22 cellular contexts compared by ENCODE assay signal in the genomic region with DNA sequence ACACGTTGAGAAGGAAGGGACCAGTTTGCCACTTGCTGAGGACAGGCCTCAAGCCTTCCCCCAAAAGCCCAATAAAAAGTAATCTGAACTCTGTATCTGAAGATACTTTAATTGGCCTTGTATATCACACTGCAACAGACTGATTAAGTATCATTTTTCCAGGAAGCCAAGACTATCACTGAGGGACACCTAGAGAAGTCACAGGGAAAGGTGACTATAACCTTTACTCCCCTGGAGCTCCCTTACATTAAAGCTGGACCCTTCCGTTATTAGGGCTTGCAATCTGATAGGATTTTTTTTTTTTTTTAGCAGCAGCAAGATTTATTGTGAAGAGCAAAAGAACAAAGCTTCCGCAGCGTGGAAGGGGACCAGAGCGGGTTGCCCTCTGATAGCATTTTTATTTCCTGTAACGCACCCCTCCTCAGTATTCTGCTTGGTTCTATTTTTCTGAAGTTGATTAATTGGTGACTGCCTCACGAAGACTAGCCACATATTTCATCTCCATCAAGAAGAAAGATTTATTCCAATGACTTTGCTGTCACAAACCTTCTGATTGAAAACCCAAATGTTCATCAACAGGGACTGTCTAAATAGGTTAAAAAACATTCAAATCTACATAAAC. TPM values are rescaled to one million over a fixed set of nuclear protein-coding genes. Genes with fewer than 3 reads are reported as not detected.
DNase-seq lines count a peak whose midpoint lies in the region; FAIRE-seq and TF ChIP-seq lines count a peak whose summit lies in the region.
"Had no signal": no experiment of that assay in that cellular context is flagged by ENCODE, and none has a peak within 500 bp of the region (broad histone marks: within the 10 kb centered on the region; RNA-seq: fewer than 3 reads in every experiment).

No MANE protein-coding gene starts in this region.

- no peak overlapping the region for H3K4me2 ChIP-seq in neural progenitor cell

- H3K9me3 Mint-ChIP-seq in endodermal cell (no peaks in the 10 kb centered on the region), neural progenitor cell (no peaks in the 10 kb centered on the region)
- H3K9me3 Mint-ChIP-seq: activated T-cell treated with anti-CD3 and anti-CD28 coated beads, Interleukin-2, amount 50 U/mL, for 4 hours; T-helper 1 cell treated with Interleukin-12 subunit alpha and Interleukin-12 subunit beta and Interleukin-4 antibody, amounts not matched to agents 30 μg/mL and 1 μg/mL, for 36 hours had no signal

- no peaks in the 10 kb centered on the region for H3K36me3 Mint-ChIP-seq in endodermal cell (ENCODE audit: low read depth)
- H3K36me3 Mint-ChIP-seq in neural progenitor cell: no peaks in the 10 kb centered on the region

- H3K4me1 ChIP-seq in endodermal cell (ENCODE audit: control insufficient read depth, insufficient read depth, low read length): peaks cover 11% of the 10 kb centered on the region
- peaks cover 38% of the 10 kb centered on the region for H3K4me1 ChIP-seq in neural progenitor cell

- no peak overlapping the region for H3K9ac ChIP-seq in SK-N-MC (ENCODE audit: insufficient read length)
- H3K9ac ChIP-seq in endodermal cell (ENCODE audit: extremely low read depth, low read length, poor library complexity, severe bottlenecking): no peak overlapping the region
- no peak overlapping the region for H3K9ac ChIP-seq in neural progenitor cell

- FAIRE-seq in D721Med (lab: Jason Lieb, UNC): peak; percentile 6
- FAIRE-seq: HTR-8/SVneo had no signal

- H3K4me3 ChIP-seq in SK-N-MC (peak overlapping the region; percentile 82), endodermal cell (ENCODE audit: low read length) (peak overlapping the region; percentile 91), neural progenitor cell (no peak overlapping the region)
- H3K4me3 ChIP-seq: adrenal gland had no signal

- 85 to 93% methylated on average over 2 to 7 of the region's 7 CpGs for WGBS in endodermal cell (ENCODE audit: insufficient coverage in 1 of 2, insufficient read length in 1 of 2), 2 experiments

- DNase-seq in D721Med (ENCODE audit: insufficient read length, low spot score) (no peak), SK-N-MC (ENCODE audit: low read depth, low spot score) (no peak), endodermal cell (no peak), neural progenitor cell (ENCODE audit: low spot score) (no peak), GM13977 (ENCODE audit: low spot score) (no peak), NCI-H2171 (lab: John Stamatoyannopoulos, UW) (no peak), NCI-H2029 (lab: John Stamatoyannopoulos, UW) (no peak)
- DNase-seq: activated CD4-positive, alpha-beta T cell treated with anti-CD3 and anti-CD28 coated beads for 48 hours; activated gamma-delta T cell treated with Interleukin-2 at 50 U/mL for 16 hours; activated T-cell treated with anti-CD3 and anti-CD28 coated beads, Interleukin-2, amount 50 U/mL, for 4 hours; adrenal gland; brain microvascular endothelial cell; effector CD8-positive, alpha-beta T cell; kidney glomerular epithelial cell; mammary epithelial cell; NCI-H1417 treated with DMSO at 0.1 percent for 48 hours; NCI-H446; NCI-H774; stimulated activated naive CD8-positive, alpha-beta T cell treated with anti-CD3 and anti-CD28 coated beads, Interleukin-15, Interleukin-2, amounts not matched to agents 100 U/mL and 50 U/mL, for 24 hours had no signal

- H4K20me1 ChIP-seq in neural progenitor cell (ENCODE audit: low read depth): peaks cover 53% of the 10 kb centered on the region

- H3K27ac Mint-ChIP-seq in endodermal cell (no peak overlapping the region), neural progenitor cell (no peak overlapping the region)
- H3K27ac Mint-ChIP-seq: B cell; T-helper 1 cell treated with Interleukin-12 subunit alpha and Interleukin-12 subunit beta and Interleukin-4 antibody, amounts not matched to agents 30 μg/mL and 1 μg/mL, for 36 hours had no signal

- peaks cover 25% of the 10 kb centered on the region for H3F3A ChIP-seq in neural progenitor cell (ENCODE audit: low read depth)

- in situ Hi-C loops in GM13977 (cut with MboI; ENCODE audit: low pct_unique_long_range_greater_than_20kb, low sequenced_read_pairs, unreplicated experiment): no loop called here

- no peak overlapping the region for H2AFZ ChIP-seq in neural progenitor cell (replicated peaks)

- H3K9me3 ChIP-seq in SK-N-MC (ENCODE audit: low read depth, low read length) (no peaks in the 10 kb centered on the region), endodermal cell (ENCODE audit: control insufficient read depth, low read length) (no peaks in the 10 kb centered on the region), neural progenitor cell (ENCODE audit: low read depth) (no peaks in the 10 kb centered on the region)
- H3K9me3 ChIP-seq: adrenal gland had no signal

- H3K27ac ChIP-seq in SK-N-MC (peak overlapping the region; percentile 7; the same call in 1 of the 2 replicates), endodermal cell (ENCODE audit: low read depth, low read length) (no peak overlapping the region), neural progenitor cell (no peak overlapping the region)
- H3K27ac ChIP-seq: brain microvascular endothelial cell had no signal

- H3K27me3 ChIP-seq in endodermal cell (ENCODE audit: control insufficient read depth, insufficient read depth, low read length, poor library complexity, severe bottlenecking): no peaks in the 10 kb centered on the region
- H3K27me3 ChIP-seq in neural progenitor cell: peaks cover 28% of the 10 kb centered on the region
- H3K27me3 ChIP-seq: adrenal gland, brain microvascular endothelial cell had no signal

- H3K4me3 Mint-ChIP-seq in endodermal cell (peak overlapping the region; percentile 63), neural progenitor cell (peak overlapping the region; percentile 91)
- H3K4me3 Mint-ChIP-seq: T-helper 1 cell treated with Interleukin-12 subunit alpha and Interleukin-12 subunit beta and Interleukin-4 antibody, amounts not matched to agents 30 μg/mL and 1 μg/mL, for 36 hours had no signal

- H3K79me2 ChIP-seq in neural progenitor cell (ENCODE audit: low read depth): peaks cover 42% of the 10 kb centered on the region

- H3K27me3 Mint-ChIP-seq in endodermal cell (ENCODE audit: insufficient read depth): peaks cover 4% of the 10 kb centered on the region
- H3K27me3 Mint-ChIP-seq in neural progenitor cell (ENCODE audit: insufficient read depth, low read depth): peaks cover 2% of the 10 kb centered on the region

- H3K4me1 Mint-ChIP-seq in endodermal cell (peaks cover 44% of the 10 kb centered on the region), neural progenitor cell (peaks cover 47% of the 10 kb centered on the region)

- H3K36me3 ChIP-seq in SK-N-MC (ENCODE audit: insufficient read depth, low read length) (no peaks in the 10 kb centered on the region), endodermal cell (ENCODE audit: control insufficient read depth, insufficient read depth, low read length) (no peaks in the 10 kb centered on the region), neural progenitor cell (no peaks in the 10 kb centered on the region)
- H3K36me3 ChIP-seq: adrenal gland, brain microvascular endothelial cell had no signal

- no peak for TF ChIP-seq CTCF in D721Med (IDR thresholded peaks at IDR 0.05; ENCODE audit: insufficient read depth, missing control alignments)
- no peak for TF ChIP-seq CTCF in endodermal cell (conservative IDR thresholded peaks at IDR 0.05)
- no peak for TF ChIP-seq CTCF in neural progenitor cell (IDR thresholded peaks at IDR 0.05)
- TF ChIP-seq CTCF in GM13977 (IDR thresholded peaks at IDR 0.05; ENCODE audit: extremely low read depth, insufficient read depth, missing control alignments): no peak

RNA-seq across cellular contexts. Expression of gene CDC14B, which starts 2.7 kb away (rescaled TPM):
- 10 to 100 TPM; 47.5 to 48.3 TPM for total RNA-seq in endodermal cell
- polyA plus RNA-seq in endodermal cell (2013, experiment 1 of 2): 16.4 TPM
- polyA plus RNA-seq in endodermal cell (2013, experiment 2 of 2): 17.9 TPM
- 24.7 and 38.1 TPM in 2 replicates for total RNA-seq in neural progenitor cell (ENCODE audit: low replicate concordance)

RNA-seq across cellular contexts. Expression of gene PRXL2C, which starts 38.2 kb away (rescaled TPM):
- total RNA-seq in endodermal cell (1 to 10 TPM; 2.5 to 4.9 TPM), neural progenitor cell (ENCODE audit: low replicate concordance) (4.2 and 5.1 TPM in 2 replicates)
- polyA plus RNA-seq in endodermal cell (2013, experiment 1 of 2): 2.9 TPM
- 3.2 TPM for polyA plus RNA-seq in endodermal cell (2013, experiment 2 of 2)
